Comparison of ENCODE assay signal across 15 cellular contexts in genomic region chr9:71587576-71588362, GRCh38.
DNase-seq lines count a peak whose midpoint lies in the region; ATAC-seq and TF ChIP-seq lines count a peak whose summit lies in the region.
"Had no signal": no experiment of that assay in that cellular context is flagged by ENCODE, and none has a peak within 500 bp of the region (broad histone marks: within the 10 kb centered on the region; RNA-seq: fewer than 3 reads in every experiment).

No MANE protein-coding gene starts in this region.

- H3K9me3 ChIP-seq in smooth muscle cell (replicated peaks; ENCODE audit: low read depth) (no peaks in the 10 kb centered on the region), aorta (ENCODE audit: control insufficient read depth, low read length) (no peaks in the 10 kb centered on the region)

- intact Hi-C loops in aorta (cut with DNase I): no loop called here

- no peaks in the 10 kb centered on the region for H3K4me1 Mint-ChIP-seq in activated T-cell treated with anti-CD3 and anti-CD28 coated beads, Interleukin-2, amount 50 U/mL, for 72 hours (ENCODE audit: low read depth)
- H3K4me1 Mint-ChIP-seq in activated T-cell treated with anti-CD3 and anti-CD28 coated beads, Interleukin-2, amount 50 U/mL, for 24 hours (ENCODE audit: low read depth): peaks cover 4% of the 10 kb centered on the region

- no peak overlapping the region for H3K9ac ChIP-seq in smooth muscle cell (ENCODE audit: low read depth)

- H3K9me3 Mint-ChIP-seq in activated T-cell treated with anti-CD3 and anti-CD28 coated beads, Interleukin-2, amount 50 U/mL, for 72 hours: no peaks in the 10 kb centered on the region
- H3K9me3 Mint-ChIP-seq in activated T-cell treated with anti-CD3 and anti-CD28 coated beads, Interleukin-2, amount 50 U/mL, for 24 hours: no peaks in the 10 kb centered on the region

- H3F3A ChIP-seq in smooth muscle cell (ENCODE audit: low read depth): no peaks in the 10 kb centered on the region

- no peaks in the 10 kb centered on the region for H3K36me3 Mint-ChIP-seq in activated T-cell treated with anti-CD3 and anti-CD28 coated beads, Interleukin-2, amount 50 U/mL, for 72 hours (ENCODE audit: insufficient read depth in 2 of 2)
- no peaks in the 10 kb centered on the region for H3K36me3 Mint-ChIP-seq in activated T-cell treated with anti-CD3 and anti-CD28 coated beads, Interleukin-2, amount 50 U/mL, for 24 hours (ENCODE audit: low read depth)

- TF ChIP-seq CTCF in choroid plexus epithelial cell (conservative IDR thresholded peaks at IDR 0.05; ENCODE audit: low read depth, low read length) (no peak), smooth muscle cell (IDR thresholded peaks at IDR 0.05; ENCODE audit: borderline replicate concordance, insufficient read depth, poor library complexity, severe bottlenecking) (no peak)

- no peak overlapping the region for H2AFZ ChIP-seq in smooth muscle cell (ENCODE audit: low read depth)

- no peaks in the 10 kb centered on the region for H4K20me1 ChIP-seq in smooth muscle cell (ENCODE audit: low read depth)

- H3K36me3 ChIP-seq in smooth muscle cell (ENCODE audit: low read depth) (no peaks in the 10 kb centered on the region), aorta (ENCODE audit: control insufficient read depth in 1 of 2, insufficient read depth in 2 of 2, low read length in 1 of 2) (no peaks in the 10 kb centered on the region)
- H3K36me3 ChIP-seq: cardiac muscle cell had no signal

- H3K27ac Mint-ChIP-seq in activated T-cell treated with anti-CD3 and anti-CD28 coated beads, Interleukin-2, amount 50 U/mL, for 72 hours: no peak overlapping the region
- no peak overlapping the region for H3K27ac Mint-ChIP-seq in activated T-cell treated with anti-CD3 and anti-CD28 coated beads, Interleukin-2, amount 50 U/mL, for 24 hours

- H3K4me3 ChIP-seq in choroid plexus epithelial cell (ENCODE audit: low read depth, low read length) (no peak overlapping the region), smooth muscle cell (no peak overlapping the region), aorta (ENCODE audit: low read length in 2 of 2) (no peak overlapping the region)
- H3K4me3 ChIP-seq: cardiac muscle cell had no signal

- H3K27ac ChIP-seq in smooth muscle cell (ENCODE audit: low read depth) (peak overlapping the region; percentile 58), aorta (ENCODE audit: low read depth in 1 of 2, low read length in 2 of 2) (no peak overlapping the region)
- H3K27ac ChIP-seq: cardiac muscle cell had no signal

- WGBS in smooth muscle cell (ENCODE audit: low lambda C conversion rate): 76% methylated on average over 5 of the region's 5 CpGs
- 82 to 85% methylated on average over 5 of the region's 5 CpGs for WGBS in aorta, 2 donors

- ATAC-seq in activated T-cell treated with anti-CD3 and anti-CD28 coated beads, Interleukin-2, amount 50 U/mL, for 72 hours (replicated peaks in 1 of 2): peak; percentile 74 to 77
- ATAC-seq in aorta (ENCODE audit: low FRiP score): no peak

- no peaks in the 10 kb centered on the region for H3K27me3 Mint-ChIP-seq in activated T-cell treated with anti-CD3 and anti-CD28 coated beads, Interleukin-2, amount 50 U/mL, for 72 hours (ENCODE audit: low read depth)
- H3K27me3 Mint-ChIP-seq in activated T-cell treated with anti-CD3 and anti-CD28 coated beads, Interleukin-2, amount 50 U/mL, for 24 hours: peaks cover 5% of the 10 kb centered on the region

- H3K4me1 ChIP-seq in smooth muscle cell (ENCODE audit: low read depth) (no peaks in the 10 kb centered on the region), aorta (ENCODE audit: control insufficient read depth in 1 of 2, insufficient read depth in 2 of 2, low read length in 2 of 2) (no peaks in the 10 kb centered on the region)

- H3K4me3 Mint-ChIP-seq in activated T-cell treated with anti-CD3 and anti-CD28 coated beads, Interleukin-2, amount 50 U/mL, for 72 hours: no peak overlapping the region
- H3K4me3 Mint-ChIP-seq in activated T-cell treated with anti-CD3 and anti-CD28 coated beads, Interleukin-2, amount 50 U/mL, for 24 hours: no peak overlapping the region

- no peaks in the 10 kb centered on the region for H3K27me3 ChIP-seq in smooth muscle cell (ENCODE audit: low read depth)
- H3K27me3 ChIP-seq in aorta (ENCODE audit: control insufficient read depth in 1 of 2, insufficient read depth in 2 of 2, low read length in 1 of 2): no peaks in the 10 kb centered on the region
- H3K27me3 ChIP-seq: cardiac muscle cell had no signal

- DNase-seq in activated T-cell treated with anti-CD3 and anti-CD28 coated beads, Interleukin-2, amount 50 U/mL, for 72 hours: peak; percentile 7 to 21
- no peak for DNase-seq in activated T-cell treated with anti-CD3 and anti-CD28 coated beads, Interleukin-2, amount 50 U/mL, for 24 hours
- DNase-seq in HT1080 (ENCODE audit: low read depth) (peak; percentile 67), choroid plexus epithelial cell (ENCODE audit: low read depth) (peak; percentile 36), smooth muscle cell (lab: John Stamatoyannopoulos, UW; ENCODE audit: unreplicated experiment) (no peak), aorta (no peak), COLO829 (ENCODE audit: low spot score) (no peak)
- DNase-seq in stimulated activated naive CD4-positive, alpha-beta T cell treated with Interleukin-2 at 50 U/mL for 16 hours (lab: John Stamatoyannopoulos, UW): no peak
- DNase-seq: activated CD4-positive, alpha-beta T cell treated with anti-CD3 and anti-CD28 coated beads, Interleukin-2, amount 50 U/mL, for 1 hour; activated gamma-delta T cell; DMS153; effector memory CD4-positive, alpha-beta T cell; NCI-H1694 treated with DMSO at 0.1 percent for 48 hours; NCI-H526 had no signal

- no peaks in the 10 kb centered on the region for H3K79me2 ChIP-seq in smooth muscle cell (ENCODE audit: low read depth)

- H3K4me2 ChIP-seq in smooth muscle cell: no peak overlapping the region

Comparison
In these comparisons a context has a peak if more than half of its experiments do, and no peak if none do; other contexts are left out.
1. DNase-seq: peak in activated T-cell treated with anti-CD3 and anti-CD28 coated beads, Interleukin-2, amount 50 U/mL, for 72 hours (2 of 2), HT1080 (single experiment) and choroid plexus epithelial cell (single experiment); none in activated T-cell treated with anti-CD3 and anti-CD28 coated beads, Interleukin-2, amount 50 U/mL, for 24 hours (single experiment), smooth muscle cell (single experiment), aorta (0 of 2), stimulated activated naive CD4-positive, alpha-beta T cell treated with Interleukin-2 at 50 U/mL for 16 hours (single experiment) and COLO829 (single experiment).